2 cellular contexts compared by ENCODE assay signal in genomic region chr7:137878333-137878961, GRCh38.
TF ChIP-seq lines count a peak whose summit lies in the region.

No MANE protein-coding gene starts in this region.

TF ChIP-seq in IMR-90, 13 proteins besides CTCF, POLR2A, EP300 and RAD21:
- TF ChIP-seq SMC3 (IDR thresholded peaks at IDR 0.05; ENCODE audit: low read depth, low read length), result no peak
- TF ChIP-seq FOS (IDR thresholded peaks at IDR 0.05; ENCODE audit: low read depth, low read length), result no peak
- TF ChIP-seq RFX5 (IDR thresholded peaks at IDR 0.05; ENCODE audit: low read depth, low read length), result no peak
- TF ChIP-seq USF2 (IDR thresholded peaks at IDR 0.05; ENCODE audit: low read depth, low read length), result no peak
- no peak for TF ChIP-seq MXI1 (IDR thresholded peaks at IDR 0.05; ENCODE audit: borderline replicate concordance, low read depth, low read length)
- no peak for TF ChIP-seq MAZ (IDR thresholded peaks at IDR 0.05; ENCODE audit: borderline replicate concordance, low read depth, low read length)
- no peak for TF ChIP-seq BHLHE40 (IDR thresholded peaks at IDR 0.05; ENCODE audit: low read depth, low read length)
- no peak for TF ChIP-seq NFE2L2 (IDR thresholded peaks at IDR 0.05; ENCODE audit: low read depth, low read length)
- TF ChIP-seq RCOR1 (IDR thresholded peaks at IDR 0.05; ENCODE audit: insufficient replicate concordance, low read length), result no peak
- TF ChIP-seq CEBPB (IDR thresholded peaks at IDR 0.05; ENCODE audit: low read depth, low read length), result no peak
- no peak for TF ChIP-seq CHD1 (IDR thresholded peaks at IDR 0.05; ENCODE audit: low read depth, low read length)
- no peak for TF ChIP-seq ELK1 (IDR thresholded peaks at IDR 0.05; ENCODE audit: borderline replicate concordance, low read depth, low read length)
- TF ChIP-seq MAFK (IDR thresholded peaks at IDR 0.05; ENCODE audit: low read depth, low read length), result no peak

TF ChIP-seq in H1, 55 proteins besides CTCF, POLR2A, EP300 and RAD21:
- no peak for TF ChIP-seq SP1 (IDR thresholded peaks at IDR 0.05; ENCODE audit: low read depth, low read length)
- TF ChIP-seq PHF8 (conservative IDR thresholded peaks at IDR 0.05; ENCODE audit: low read depth, low read length), result no peak
- no peak for TF ChIP-seq SRF (IDR thresholded peaks at IDR 0.05; ENCODE audit: low read depth, low read length)
- TF ChIP-seq BACH1 (IDR thresholded peaks at IDR 0.05; ENCODE audit: low read length), result no peak
- TF ChIP-seq KDM5A (IDR thresholded peaks at IDR 0.05; ENCODE audit: low read length), result no peak
- TF ChIP-seq TAF7 (optimal IDR thresholded peaks at IDR 0.05; ENCODE audit: borderline replicate concordance, low read depth, low read length), result no peak
- TF ChIP-seq FOSL1 (IDR thresholded peaks at IDR 0.05; ENCODE audit: insufficient read depth, low read depth, low read length), result no peak
- no peak for TF ChIP-seq RNF2 (IDR thresholded peaks at IDR 0.05; ENCODE audit: borderline replicate concordance, low read depth, low read length, missing control alignments, poor library complexity, severe bottlenecking)
- TF ChIP-seq BRCA1 (IDR thresholded peaks at IDR 0.05; ENCODE audit: low read depth, low read length), result no peak
- no peak for TF ChIP-seq TCF12 (IDR thresholded peaks at IDR 0.05; ENCODE audit: low read depth, low read length)
- no peak for TF ChIP-seq SP2 (IDR thresholded peaks at IDR 0.05; ENCODE audit: low read length)
- no peak for TF ChIP-seq CBX8 (IDR thresholded peaks at IDR 0.05; ENCODE audit: borderline replicate concordance, low read depth, low read length)
- no peak for TF ChIP-seq SIX5 (IDR thresholded peaks at IDR 0.05; ENCODE audit: low read depth, low read length)
- TF ChIP-seq JUN (IDR thresholded peaks at IDR 0.05; ENCODE audit: low read depth, low read length), result no peak
- no peak for TF ChIP-seq SIRT6 (IDR thresholded peaks at IDR 0.05; ENCODE audit: low read length)
- no peak for TF ChIP-seq CBX5 (IDR thresholded peaks at IDR 0.05; ENCODE audit: low read depth, low read length)
- TF ChIP-seq TAF1 (IDR thresholded peaks at IDR 0.05; ENCODE audit: low read depth, low read length), result no peak
